ENCODE assay signal across 2 cellular contexts in genomic region chr1:111417755-111418154, GRCh38.
TF ChIP-seq lines count a peak whose summit lies in the region.

No MANE protein-coding gene starts in this region.

TF ChIP-seq in GM23338, 12 proteins besides CTCF, POLR2A, EP300 and RAD21:
- TF ChIP-seq POLR2AphosphoS5 (IDR thresholded peaks at IDR 0.05; ENCODE audit: low read depth) (no peak), ZNF114 (CRISPR knock-in tag; IDR thresholded peaks at IDR 0.05) (no peak), ZNF331 (CRISPR knock-in tag; IDR thresholded peaks at IDR 0.05; ENCODE audit: low read depth) (no peak), EZH2phosphoT487 (IDR thresholded peaks at IDR 0.05; ENCODE audit: unreplicated experiment) (no peak), JUNB (IDR thresholded peaks at IDR 0.05; ENCODE audit: unreplicated experiment) (no peak), ZNF462 (CRISPR knock-in tag; IDR thresholded peaks at IDR 0.05) (no peak), STAT1 (IDR thresholded peaks at IDR 0.05; ENCODE audit: unreplicated experiment) (no peak), CREB1 (CRISPR knock-in tag; IDR thresholded peaks at IDR 0.05; ENCODE audit: low read depth) (no peak), NANOG (IDR thresholded peaks at IDR 0.05; ENCODE audit: borderline replicate concordance) (no peak), EZH2 (IDR thresholded peaks at IDR 0.05; ENCODE audit: low read depth, unreplicated experiment) (no peak)
- TF ChIP-seq, protein P1, sequence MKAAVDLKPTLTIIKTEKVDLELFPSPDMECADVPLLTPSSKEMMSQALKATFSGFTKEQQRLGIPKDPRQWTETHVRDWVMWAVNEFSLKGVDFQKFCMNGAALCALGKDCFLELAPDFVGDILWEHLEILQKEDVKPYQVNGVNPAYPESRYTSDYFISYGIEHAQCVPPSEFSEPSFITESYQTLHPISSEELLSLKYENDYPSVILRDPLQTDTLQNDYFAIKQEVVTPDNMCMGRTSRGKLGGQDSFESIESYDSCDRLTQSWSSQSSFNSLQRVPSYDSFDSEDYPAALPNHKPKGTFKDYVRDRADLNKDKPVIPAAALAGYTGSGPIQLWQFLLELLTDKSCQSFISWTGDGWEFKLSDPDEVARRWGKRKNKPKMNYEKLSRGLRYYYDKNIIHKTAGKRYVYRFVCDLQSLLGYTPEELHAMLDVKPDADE (IDR thresholded peaks at IDR 0.05) = no peak
- TF ChIP-seq, protein P2, sequence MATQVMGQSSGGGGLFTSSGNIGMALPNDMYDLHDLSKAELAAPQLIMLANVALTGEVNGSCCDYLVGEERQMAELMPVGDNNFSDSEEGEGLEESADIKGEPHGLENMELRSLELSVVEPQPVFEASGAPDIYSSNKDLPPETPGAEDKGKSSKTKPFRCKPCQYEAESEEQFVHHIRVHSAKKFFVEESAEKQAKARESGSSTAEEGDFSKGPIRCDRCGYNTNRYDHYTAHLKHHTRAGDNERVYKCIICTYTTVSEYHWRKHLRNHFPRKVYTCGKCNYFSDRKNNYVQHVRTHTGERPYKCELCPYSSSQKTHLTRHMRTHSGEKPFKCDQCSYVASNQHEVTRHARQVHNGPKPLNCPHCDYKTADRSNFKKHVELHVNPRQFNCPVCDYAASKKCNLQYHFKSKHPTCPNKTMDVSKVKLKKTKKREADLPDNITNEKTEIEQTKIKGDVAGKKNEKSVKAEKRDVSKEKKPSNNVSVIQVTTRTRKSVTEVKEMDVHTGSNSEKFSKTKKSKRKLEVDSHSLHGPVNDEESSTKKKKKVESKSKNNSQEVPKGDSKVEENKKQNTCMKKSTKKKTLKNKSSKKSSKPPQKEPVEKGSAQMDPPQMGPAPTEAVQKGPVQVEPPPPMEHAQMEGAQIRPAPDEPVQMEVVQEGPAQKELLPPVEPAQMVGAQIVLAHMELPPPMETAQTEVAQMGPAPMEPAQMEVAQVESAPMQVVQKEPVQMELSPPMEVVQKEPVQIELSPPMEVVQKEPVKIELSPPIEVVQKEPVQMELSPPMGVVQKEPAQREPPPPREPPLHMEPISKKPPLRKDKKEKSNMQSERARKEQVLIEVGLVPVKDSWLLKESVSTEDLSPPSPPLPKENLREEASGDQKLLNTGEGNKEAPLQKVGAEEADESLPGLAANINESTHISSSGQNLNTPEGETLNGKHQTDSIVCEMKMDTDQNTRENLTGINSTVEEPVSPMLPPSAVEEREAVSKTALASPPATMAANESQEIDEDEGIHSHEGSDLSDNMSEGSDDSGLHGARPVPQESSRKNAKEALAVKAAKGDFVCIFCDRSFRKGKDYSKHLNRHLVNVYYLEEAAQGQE (IDR thresholded peaks at IDR 0.05; ENCODE audit: unreplicated experiment) = no peak
TF ChIP-seq in GM23338: peak in this region for 0.

TF ChIP-seq in liver, 16 proteins besides CTCF, POLR2A, EP300 and RAD21:
- TF ChIP-seq GABPA (IDR thresholded peaks at IDR 0.05 in 1 of 2, conservative IDR thresholded peaks at IDR 0.05 in 1 of 2) (no peak), TAF1 (conservative IDR thresholded peaks at IDR 0.05) (no peak), RXRA (IDR thresholded peaks at IDR 0.05) (peak; percentile 27 to 71), ATF3 (IDR thresholded peaks at IDR 0.05) (no peak), NR2F2 (IDR thresholded peaks at IDR 0.05) (no peak), SP1 (IDR thresholded peaks at IDR 0.05) (peak; percentile 58), JUND (IDR thresholded peaks at IDR 0.05) (peak in 1 of 2 donors; percentile 33), FOXA2 (IDR thresholded peaks at IDR 0.05) (peak; percentile 98), YY1 (IDR thresholded peaks at IDR 0.05) (peak; percentile 73), EGR1 (IDR thresholded peaks at IDR 0.05; ENCODE audit: low read depth in 2 of 2) (peak in 1 of 2 donors; percentile 21), FOXA1 (IDR thresholded peaks at IDR 0.05) (peak; percentile 98), ZBTB33 (IDR thresholded peaks at IDR 0.05) (peak; percentile 83), HNF4A (conservative IDR thresholded peaks at IDR 0.05) (peak; percentile 31 to 55), MAX (IDR thresholded peaks at IDR 0.05) (peak; percentile 43)
- TF ChIP-seq, protein P2 (IDR thresholded peaks at IDR 0.05) = peak; percentile 27
TF ChIP-seq in liver: peak in this region for 11.
